ENCODE assay signal across 10 cellular contexts in the genomic region with DNA sequence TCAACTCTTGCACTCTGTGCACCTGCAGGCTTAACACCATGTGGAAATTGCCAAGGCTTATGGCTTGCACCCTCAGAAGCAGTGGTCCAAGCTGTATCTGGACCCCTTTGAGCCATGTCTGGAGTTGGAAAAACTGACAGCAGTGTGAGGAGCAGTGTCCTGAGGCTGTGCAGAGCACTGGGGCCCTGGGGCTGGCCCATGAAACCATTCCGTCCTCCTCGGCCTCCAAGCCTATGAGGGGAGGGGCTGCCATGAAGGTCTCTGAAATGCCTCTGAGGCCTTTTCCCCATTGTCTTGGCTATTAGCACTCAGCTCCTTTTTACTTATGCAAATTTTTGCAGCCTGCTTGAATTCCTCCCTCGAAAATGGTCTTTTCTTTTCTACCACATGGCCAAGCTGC.
"Had no signal": no experiment of that assay in that cellular context is flagged by ENCODE, and none has a peak within 500 bp of the region (broad histone marks: within the 10 kb centered on the region; RNA-seq: fewer than 3 reads in every experiment).

No MANE protein-coding gene starts in this region.

- H3K9ac ChIP-seq: GM23248 had no signal

- DNase-seq: GM23248, GOT3, H7, H9, HCEC 1CT, HFFc6 had no signal

- H3K4me1 ChIP-seq: HAP-1 had no signal

- H3K9me3 Mint-ChIP-seq: HFFc6 had no signal

- H3K9me3 ChIP-seq: HAP-1 had no signal

- H3K4me3 ChIP-seq: GM23248, GM23338, HAP-1 had no signal

- FAIRE-seq: H1, H54 had no signal

- H3K4me3 Mint-ChIP-seq: GM23338, H9, HFFc6 had no signal

- H3K36me3 ChIP-seq: HAP-1 had no signal

- H3K4me1 Mint-ChIP-seq: GM23338, H9 had no signal

- H3K27ac Mint-ChIP-seq: GM23338, H9, HFFc6 had no signal

- H3K27ac ChIP-seq: GM23248 had no signal
